ENCODE assay signal across 18 cellular contexts in the genomic region with DNA sequence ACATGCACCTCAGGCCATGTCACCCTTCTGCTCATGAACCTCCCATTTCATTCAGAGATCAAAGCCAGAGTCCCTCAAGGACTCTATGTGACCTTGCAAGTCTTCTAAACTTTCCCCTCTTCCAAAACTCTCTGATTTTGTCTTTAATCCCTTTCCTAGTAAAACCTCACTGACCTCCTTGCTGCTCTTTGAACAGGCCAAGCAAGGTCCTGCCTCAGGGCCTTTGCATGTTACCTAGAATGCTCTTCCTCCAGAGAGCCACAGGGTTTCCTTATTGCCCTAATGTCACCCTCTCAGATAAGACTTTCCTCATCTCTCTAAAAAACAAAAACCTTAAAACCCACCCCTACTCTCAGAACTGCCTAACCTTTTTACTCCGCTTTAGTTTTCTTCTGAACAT. TPM values are rescaled to one million over a fixed set of nuclear protein-coding genes. Genes with fewer than 3 reads are reported as not detected.
A peak's percentile ranks its signal among the peaks of the same experiment; 100 is the strongest.
DNase-seq lines count a peak whose midpoint lies in the region; ATAC-seq, FAIRE-seq and TF ChIP-seq lines count a peak whose summit lies in the region.
"Had no signal": no experiment of that assay in that cellular context is flagged by ENCODE, and none has a peak within 500 bp of the region (broad histone marks: within the 10 kb centered on the region; RNA-seq: fewer than 3 reads in every experiment).

No MANE protein-coding gene starts in this region.

- no peak for TF ChIP-seq POLR2A in GM12891 (IDR thresholded peaks at IDR 0.05; ENCODE audit: low read depth, low read length)
- no peak for TF ChIP-seq POLR2A in K562 (conservative IDR thresholded peaks at IDR 0.05)

- peaks cover 19% of the 10 kb centered on the region for H3K36me3 Mint-ChIP-seq in activated CD4-positive, alpha-beta memory T cell treated with anti-CD3 and anti-CD28 coated beads for 36 hours
- H3K36me3 Mint-ChIP-seq in activated CD4-positive, alpha-beta memory T cell treated with anti-CD3 and anti-CD28 coated beads, Interleukin-2, amount 10 ng/mL, durations not matched to agents 7 days and 5 days (ENCODE audit: low read depth), result peaks cover 13% of the 10 kb centered on the region
- no peaks in the 10 kb centered on the region for H3K36me3 Mint-ChIP-seq in activated CD8-positive, alpha-beta T cell treated with anti-CD3 and anti-CD28 coated beads for 36 hours (ENCODE audit: low read depth)
- no peaks in the 10 kb centered on the region for H3K36me3 Mint-ChIP-seq in neural progenitor cell

- H3K27me3 ChIP-seq in K562 (ENCODE audit: control insufficient read depth in 2 of 2, insufficient read depth in 2 of 2, low read length in 2 of 2) (no peaks in the 10 kb centered on the region), neural progenitor cell (no peaks in the 10 kb centered on the region)
- H3K27me3 ChIP-seq: BLaER1 had no signal

- ATAC-seq in activated CD8-positive, alpha-beta T cell treated with anti-CD3 and anti-CD28 coated beads for 36 hours, result peak; percentile 56
- ATAC-seq in K562 (peak; percentile 17), HG03439 (IDR thresholded peaks at IDR 0.05; ENCODE audit: unreplicated experiment) (no peak)
- ATAC-seq: GM23338 had no signal

- intact Hi-C loops in activated CD4-positive, alpha-beta memory T cell treated with anti-CD3 and anti-CD28 coated beads for 36 hours (cut with micrococcal nuclease), result no loop called here
- intact Hi-C loops in activated CD8-positive, alpha-beta T cell treated with anti-CD3 and anti-CD28 coated beads for 36 hours (cut with micrococcal nuclease), result loop anchor here (5.0 kb wide), 1 partner anchor 36 kb away; no protein-coding TSS in a partner anchor
- intact Hi-C loops in K562 (cut with micrococcal nuclease), result loop anchor here (2.0 kb wide), 1 partner anchor 18 kb away; no protein-coding TSS in a partner anchor

- H3F3A ChIP-seq in neural progenitor cell (ENCODE audit: low read depth), result no peaks in the 10 kb centered on the region

- BruUV-seq in K562 (replicated peaks; lab: Mats Ljungman, UMichigan), result no TSS peak

- peaks cover 5% of the 10 kb centered on the region for H3K27me3 Mint-ChIP-seq in activated CD4-positive, alpha-beta memory T cell treated with anti-CD3 and anti-CD28 coated beads for 36 hours
- H3K27me3 Mint-ChIP-seq in activated CD4-positive, alpha-beta memory T cell treated with anti-CD3 and anti-CD28 coated beads, Interleukin-2, amount 10 ng/mL, durations not matched to agents 7 days and 5 days, result no peaks in the 10 kb centered on the region
- H3K27me3 Mint-ChIP-seq in activated CD8-positive, alpha-beta T cell treated with anti-CD3 and anti-CD28 coated beads for 36 hours, result no peaks in the 10 kb centered on the region
- no peaks in the 10 kb centered on the region for H3K27me3 Mint-ChIP-seq in neural progenitor cell (ENCODE audit: insufficient read depth, low read depth)
- H3K27me3 Mint-ChIP-seq: CD8-positive, alpha-beta memory T cell had no signal

- peak overlapping the region in 1 of 2 experiments; percentile 59; a peak in 1 of 4 replicates for H3K9ac ChIP-seq in K562 (ENCODE audit: insufficient read depth in 1 of 2, low read depth in 2 of 2, low read length in 2 of 2)
- H3K9ac ChIP-seq in neural progenitor cell, result no peak overlapping the region
- H3K9ac ChIP-seq: BLaER1 had no signal

- H3K36me3 ChIP-seq in K562 (ENCODE audit: control insufficient read depth, insufficient read depth, low read length), result no peaks in the 10 kb centered on the region
- H3K36me3 ChIP-seq in neural progenitor cell, result no peaks in the 10 kb centered on the region
- H3K36me3 ChIP-seq: BLaER1 had no signal

- H3K4me2 ChIP-seq in K562 (ENCODE audit: insufficient read depth, low read length) (peak overlapping the region; percentile 28; the same call in 1 of the 2 replicates), neural progenitor cell (no peak overlapping the region)
- H3K4me2 ChIP-seq: BLaER1, GM23338 had no signal

- H3K27ac ChIP-seq in K562 (ENCODE audit: extremely low read depth, low read depth, low read length) (peak overlapping the region; percentile 79), neural progenitor cell (no peak overlapping the region)
- H3K27ac ChIP-seq: BLaER1 had no signal

- H4K20me1 ChIP-seq in K562 (replicated peaks; ENCODE audit: control insufficient read depth, insufficient read depth, low read length) (no peaks in the 10 kb centered on the region), neural progenitor cell (ENCODE audit: low read depth) (no peaks in the 10 kb centered on the region)
- H4K20me1 ChIP-seq: BLaER1 had no signal

- no peak for TF ChIP-seq RAD21 in K562 (CRISPR knock-in tag; conservative IDR thresholded peaks at IDR 0.05 in 1 of 2, IDR thresholded peaks at IDR 0.05 in 1 of 2)

- H3K9me3 Mint-ChIP-seq in activated CD4-positive, alpha-beta memory T cell treated with anti-CD3 and anti-CD28 coated beads for 36 hours, result no peaks in the 10 kb centered on the region
- H3K9me3 Mint-ChIP-seq in activated CD4-positive, alpha-beta memory T cell treated with anti-CD3 and anti-CD28 coated beads, Interleukin-2, amount 10 ng/mL, durations not matched to agents 7 days and 5 days, result peaks cover 2% of the 10 kb centered on the region
- H3K9me3 Mint-ChIP-seq in activated CD8-positive, alpha-beta T cell treated with anti-CD3 and anti-CD28 coated beads for 36 hours, result no peaks in the 10 kb centered on the region
- no peaks in the 10 kb centered on the region for H3K9me3 Mint-ChIP-seq in neural progenitor cell
- H3K9me3 Mint-ChIP-seq: CD8-positive, alpha-beta memory T cell; GM23338 had no signal

- WGBS in K562 (ENCODE audit: insufficient coverage, low coverage, missing lambda C conversion rate), result 100% methylated on average over 1 of the region's 1 CpG

- H3K4me3 ChIP-seq in K562 (no peak overlapping the region), neural progenitor cell (no peak overlapping the region)
- H3K4me3 ChIP-seq: BLaER1, GM23338 had no signal

- peak; percentile 23 for DNase-seq in activated CD4-positive, alpha-beta memory T cell treated with anti-CD3 and anti-CD28 coated beads for 36 hours
- no peak for DNase-seq in activated CD4-positive, alpha-beta memory T cell treated with anti-CD3 and anti-CD28 coated beads, Interleukin-2, amount 10 ng/mL, durations not matched to agents 7 days and 5 days
- DNase-seq in GM12891 (ENCODE audit: insufficient read length, low spot score), result no peak
- DNase-seq in activated CD8-positive, alpha-beta T cell treated with anti-CD3 and anti-CD28 coated beads for 36 hours, result peak; percentile 29
- DNase-seq in K562 (ENCODE audit: extremely low read depth in 1 of 4, low spot score in 3 of 4), result peak in 1 of 4 experiments; percentile 32
- DNase-seq in neural progenitor cell (ENCODE audit: low spot score), result no peak
- DNase-seq in effector CD4-positive, alpha-beta T cell, result no peak
- DNase-seq: 8988T; AML-193; Caco-2; CD8-positive, alpha-beta memory T cell; DND-41; GDM1; H7 had no signal

- peaks cover 36% of the 10 kb centered on the region for H3K4me1 Mint-ChIP-seq in activated CD4-positive, alpha-beta memory T cell treated with anti-CD3 and anti-CD28 coated beads for 36 hours (ENCODE audit: low read depth)
- peaks cover 25% of the 10 kb centered on the region for H3K4me1 Mint-ChIP-seq in activated CD4-positive, alpha-beta memory T cell treated with anti-CD3 and anti-CD28 coated beads, Interleukin-2, amount 10 ng/mL, durations not matched to agents 7 days and 5 days
- peaks cover 16% of the 10 kb centered on the region for H3K4me1 Mint-ChIP-seq in activated CD8-positive, alpha-beta T cell treated with anti-CD3 and anti-CD28 coated beads for 36 hours (ENCODE audit: low read depth)
- H3K4me1 Mint-ChIP-seq in neural progenitor cell, result peaks cover 3% of the 10 kb centered on the region
- H3K4me1 Mint-ChIP-seq: GM23338 had no signal

- no peak overlapping the region for H3K27ac Mint-ChIP-seq in activated CD4-positive, alpha-beta memory T cell treated with anti-CD3 and anti-CD28 coated beads for 36 hours
- H3K27ac Mint-ChIP-seq in activated CD4-positive, alpha-beta memory T cell treated with anti-CD3 and anti-CD28 coated beads, Interleukin-2, amount 10 ng/mL, durations not matched to agents 7 days and 5 days, result no peak overlapping the region
- no peak overlapping the region for H3K27ac Mint-ChIP-seq in activated CD8-positive, alpha-beta T cell treated with anti-CD3 and anti-CD28 coated beads for 36 hours
- no peak overlapping the region for H3K27ac Mint-ChIP-seq in neural progenitor cell
- H3K27ac Mint-ChIP-seq: GM23338 had no signal

- H3K9me3 ChIP-seq in K562 (replicated peaks; ENCODE audit: control insufficient read depth, insufficient read depth, low read depth, low read length) (no peaks in the 10 kb centered on the region), neural progenitor cell (ENCODE audit: low read depth) (no peaks in the 10 kb centered on the region)
- H3K9me3 ChIP-seq: BLaER1, Caco-2 had no signal

- POLR2A ChIA-PET in activated CD4-positive, alpha-beta memory T cell treated with anti-CD3 and anti-CD28 coated beads for 36 hours (lab: Charles Lee), result interaction anchor here (2.9 kb wide), 1 partner anchor 21 kb away, joined by 26 read pairs; no protein-coding TSS in a partner anchor
- POLR2A ChIA-PET in activated CD4-positive, alpha-beta memory T cell treated with anti-CD3 and anti-CD28 coated beads, Interleukin-2, amount 10 ng/mL, durations not matched to agents 7 days and 5 days (lab: Charles Lee), result interaction anchor here (1.7 to 2.1 kb wide), 2 partner anchors 22 kb away, joined by 23 read pairs; no protein-coding TSS in a partner anchor
- POLR2A ChIA-PET in activated CD8-positive, alpha-beta T cell treated with anti-CD3 and anti-CD28 coated beads for 36 hours (lab: Charles Lee), result no interaction called here
- POLR2A ChIA-PET in K562 (lab: Yijun Ruan, JAX), result no interaction called here

- no peak for TF ChIP-seq CTCF in activated CD8-positive, alpha-beta T cell treated with anti-CD3 and anti-CD28 coated beads for 36 hours (IDR thresholded peaks at IDR 0.05)
- TF ChIP-seq CTCF in K562 (IDR thresholded peaks at IDR 0.05 in 2 of 3, conservative IDR thresholded peaks at IDR 0.05 in 1 of 3; ENCODE audit: insufficient read depth in 2 of 3, low read depth in 1 of 3, low read length in 3 of 3) (no peak), neural progenitor cell (IDR thresholded peaks at IDR 0.05) (no peak)

- CTCF ChIA-PET in activated CD4-positive, alpha-beta memory T cell treated with anti-CD3 and anti-CD28 coated beads for 36 hours (lab: Charles Lee), result no interaction called here
- CTCF ChIA-PET in activated CD4-positive, alpha-beta memory T cell treated with anti-CD3 and anti-CD28 coated beads, Interleukin-2, amount 10 ng/mL, durations not matched to agents 7 days and 5 days (lab: Charles Lee), result no interaction called here
- CTCF ChIA-PET in activated CD8-positive, alpha-beta T cell treated with anti-CD3 and anti-CD28 coated beads for 36 hours (lab: Charles Lee), result interaction anchor here (3.8 to 5.2 kb wide), 2 partner anchors 20 kb away, joined by 35 to 52 read pairs; no protein-coding TSS in a partner anchor
- CTCF ChIA-PET in K562 (lab: Yijun Ruan, JAX; ENCODE audit: low intra/inter-chr PET ratio), result no interaction called here

- no peak overlapping the region for H3K4me3 Mint-ChIP-seq in activated CD4-positive, alpha-beta memory T cell treated with anti-CD3 and anti-CD28 coated beads for 36 hours
- H3K4me3 Mint-ChIP-seq in activated CD4-positive, alpha-beta memory T cell treated with anti-CD3 and anti-CD28 coated beads, Interleukin-2, amount 10 ng/mL, durations not matched to agents 7 days and 5 days, result no peak overlapping the region
- H3K4me3 Mint-ChIP-seq in activated CD8-positive, alpha-beta T cell treated with anti-CD3 and anti-CD28 coated beads for 36 hours, result no peak overlapping the region
- no peak overlapping the region for H3K4me3 Mint-ChIP-seq in neural progenitor cell
- H3K4me3 Mint-ChIP-seq: GM23338 had no signal

- peaks cover 16 to 39% of the 10 kb centered on the region in 2 experiments for H3K4me1 ChIP-seq in K562 (replicated peaks in 1 of 2; ENCODE audit: control insufficient read depth in 2 of 2, insufficient read depth in 2 of 2, low read length in 2 of 2)
- H3K4me1 ChIP-seq in neural progenitor cell, result peaks cover 9% of the 10 kb centered on the region
- H3K4me1 ChIP-seq: Caco-2 had no signal

- H2AFZ ChIP-seq in K562 (ENCODE audit: low read depth, low read length) (peak overlapping the region; percentile 46), neural progenitor cell (replicated peaks) (no peak overlapping the region)
- H2AFZ ChIP-seq: GM23338 had no signal

- peak; percentile 65 for FAIRE-seq in GM12891 (lab: Jason Lieb, UNC)
- peak; percentile 29 for FAIRE-seq in K562 (lab: Jason Lieb, UNC)

- no peak for TF ChIP-seq EP300 in K562 (IDR thresholded peaks at IDR 0.05; ENCODE audit: low read length)

- no peaks in the 10 kb centered on the region for H3K9me1 ChIP-seq in K562 (ENCODE audit: control insufficient read depth, insufficient read depth, low read length)

- in situ Hi-C loops in K562 (cut with MboI), result no loop called here

- H3K79me2 ChIP-seq in K562 (ENCODE audit: control insufficient read depth, insufficient read depth, low read length), result no peaks in the 10 kb centered on the region
- H3K79me2 ChIP-seq in neural progenitor cell (ENCODE audit: low read depth), result no peaks in the 10 kb centered on the region

RNA-seq across cellular contexts. Expression of gene IL23R, which starts 26.6 kb away (rescaled TPM):
- 10 to 100 TPM; 16.8 to 17.7 TPM for total RNA-seq in activated CD4-positive, alpha-beta memory T cell treated with anti-CD3 and anti-CD28 coated beads for 36 hours
- total RNA-seq in activated CD4-positive, alpha-beta memory T cell treated with anti-CD3 and anti-CD28 coated beads, Interleukin-2, amount 10 ng/mL, durations not matched to agents 7 days and 5 days, result 1 to 10 TPM; 4.2 to 5.0 TPM
- polyA plus RNA-seq in GM12891 (2012; ENCODE audit: low read depth, missing spikeins), result 1.1 TPM
- total RNA-seq in activated CD8-positive, alpha-beta T cell treated with anti-CD3 and anti-CD28 coated beads for 36 hours, result 1 to 10 TPM; 1.0 to 1.2 TPM
- total RNA-seq in K562 (2011; cell fraction: chromatin; rRNA removed; ENCODE audit: low replicate concordance), result 7.6 and 32.5 TPM in 2 replicates
- 3.3 and 8.6 TPM in 2 replicates for total RNA-seq in K562 (2011; cell fraction: nucleolus; rRNA removed)
- total RNA-seq in K562 (2011; cell fraction: nucleoplasm; rRNA removed), result 12.7 and 14.7 TPM in 2 replicates
- total RNA-seq in K562 (2014; rRNA removed) (22.8 and 23.0 TPM in 2 replicates), K562 (2014; rRNA removed; fragmentation: Illumina TruSeq; extraction: Trizol) (50.3 and 64.1 TPM in 2 replicates), K562 (2015; rRNA removed; fragmentation: Illumina TruSeq; extraction: Trizol) (51.0 and 52.7 TPM in 2 replicates), K562 (2021) (23.8 and 24.7 TPM in 2 replicates), neural progenitor cell (ENCODE audit: low replicate concordance) (not detected in 2 replicates)
- polyA plus RNA-seq in K562 (2011; rRNA removed) (4.4 and 25.7 TPM in 2 replicates), K562 (2014; fragmentation: Illumina TruSeq; extraction: Trizol) (34.8 and 38.9 TPM in 2 replicates), K562 (2014; fragmentation: Nextera tagmentation; extraction: Ambion mirVana) (1 to 10 TPM; 5.5 to 7.0 TPM), K562 (2014; rRNA removed) (17.2 and 22.0 TPM in 2 replicates)
- polyA plus RNA-seq in K562 (2011; cell fraction: cytosol; rRNA removed), result 0.69 and 13.2 TPM in 2 replicates
- polyA plus RNA-seq in K562 (2011; cell fraction: nucleus; rRNA removed), result 0.92 and 9.7 TPM in 2 replicates
- 13.3 and 38.2 TPM in 2 replicates for polyA plus RNA-seq in K562 (2012)
- 5.8 and 59.8 TPM in 2 replicates for polyA minus RNA-seq in K562 (2011; rRNA and poly(A)+ RNA removed)
- 2.8 and 10.3 TPM in 2 replicates for polyA minus RNA-seq in K562 (2011; cell fraction: cytosol; rRNA and poly(A)+ RNA removed)
- 1.2 and 25.8 TPM in 2 replicates for polyA minus RNA-seq in K562 (2011; cell fraction: nucleus; rRNA and poly(A)+ RNA removed)
- total RNA-seq: Caco-2, GM23338, H7 had no signal
- polyA plus RNA-seq: GM23338 had no signal

RNA-seq across cellular contexts. Expression of gene C1orf141, which starts 58.1 kb away (rescaled TPM):
- 1 to 10 TPM in 1 of 2 experiments, under 1 TPM in 1; 0.70 to 1.2 TPM for total RNA-seq in activated CD4-positive, alpha-beta memory T cell treated with anti-CD3 and anti-CD28 coated beads for 36 hours
- total RNA-seq in activated CD4-positive, alpha-beta memory T cell treated with anti-CD3 and anti-CD28 coated beads, Interleukin-2, amount 10 ng/mL, durations not matched to agents 7 days and 5 days, result not detected
- not detected for polyA plus RNA-seq in GM12891 (2012; ENCODE audit: low read depth, missing spikeins)
- total RNA-seq in activated CD8-positive, alpha-beta T cell treated with anti-CD3 and anti-CD28 coated beads for 36 hours, result not detected
- total RNA-seq in K562 (2011; cell fraction: chromatin; rRNA removed; ENCODE audit: low replicate concordance), result not detected in 2 replicates
- not detected in 2 replicates for total RNA-seq in K562 (2011; cell fraction: nucleolus; rRNA removed)
- total RNA-seq in K562 (2011; cell fraction: nucleoplasm; rRNA removed), result not detected in 2 replicates
- total RNA-seq in K562 (2014; rRNA removed), result not detected in 2 replicates
- not detected in 2 replicates for total RNA-seq in K562 (2014; rRNA removed; fragmentation: Illumina TruSeq; extraction: Trizol)
- not detected in 2 replicates for total RNA-seq in K562 (2015; rRNA removed; fragmentation: Illumina TruSeq; extraction: Trizol)
- 0.18 TPM in 1 of 2 replicates, not detected in the other for total RNA-seq in K562 (2021)
- not detected in 2 replicates for polyA plus RNA-seq in K562 (2011; rRNA removed)
- not detected in 2 replicates for polyA plus RNA-seq in K562 (2011; cell fraction: cytosol; rRNA removed)
- not detected in 2 replicates for polyA plus RNA-seq in K562 (2011; cell fraction: nucleus; rRNA removed)
- polyA plus RNA-seq in K562 (2012), result not detected in 2 replicates
- polyA plus RNA-seq in K562 (2014; fragmentation: Illumina TruSeq; extraction: Trizol), result not detected in 2 replicates
- polyA plus RNA-seq in K562 (2014; fragmentation: Nextera tagmentation; extraction: Ambion mirVana), result not detected
- polyA plus RNA-seq in K562 (2014; rRNA removed), result not detected in 2 replicates
- polyA minus RNA-seq in K562 (2011; rRNA and poly(A)+ RNA removed), result not detected in 2 replicates
- not detected in 2 replicates for polyA minus RNA-seq in K562 (2011; cell fraction: cytosol; rRNA and poly(A)+ RNA removed)
- polyA minus RNA-seq in K562 (2011; cell fraction: nucleus; rRNA and poly(A)+ RNA removed), result not detected in 2 replicates
- total RNA-seq in neural progenitor cell (ENCODE audit: low replicate concordance), result not detected in 2 replicates
- total RNA-seq: Caco-2; CD8-positive, alpha-beta memory T cell; GM23338; H7; HT1080 had no signal
- polyA plus RNA-seq: CD8-positive, alpha-beta memory T cell; GM23338 had no signal

Comparison
In these comparisons a context has a peak if more than half of its experiments do, and no peak if none do; other contexts are left out.
1. DNase-seq: peak in activated CD4-positive, alpha-beta memory T cell treated with anti-CD3 and anti-CD28 coated beads for 36 hours (single experiment) and activated CD8-positive, alpha-beta T cell treated with anti-CD3 and anti-CD28 coated beads for 36 hours (single experiment); none in activated CD4-positive, alpha-beta memory T cell treated with anti-CD3 and anti-CD28 coated beads, Interleukin-2, amount 10 ng/mL, durations not matched to agents 7 days and 5 days (single experiment), GM12891 (single experiment), neural progenitor cell (single experiment) and effector CD4-positive, alpha-beta T cell (single experiment).
2. POLR2A ChIA-PET loops: an anchor here in activated CD4-positive, alpha-beta memory T cell treated with anti-CD3 and anti-CD28 coated beads for 36 hours (2.9 kb wide) and activated CD4-positive, alpha-beta memory T cell treated with anti-CD3 and anti-CD28 coated beads, Interleukin-2, amount 10 ng/mL, durations not matched to agents 7 days and 5 days (1.7 to 2.1 kb wide); none called in activated CD8-positive, alpha-beta T cell treated with anti-CD3 and anti-CD28 coated beads for 36 hours and K562.